Comparison of ENCODE assay signal across 12 cellular contexts in the genomic region with DNA sequence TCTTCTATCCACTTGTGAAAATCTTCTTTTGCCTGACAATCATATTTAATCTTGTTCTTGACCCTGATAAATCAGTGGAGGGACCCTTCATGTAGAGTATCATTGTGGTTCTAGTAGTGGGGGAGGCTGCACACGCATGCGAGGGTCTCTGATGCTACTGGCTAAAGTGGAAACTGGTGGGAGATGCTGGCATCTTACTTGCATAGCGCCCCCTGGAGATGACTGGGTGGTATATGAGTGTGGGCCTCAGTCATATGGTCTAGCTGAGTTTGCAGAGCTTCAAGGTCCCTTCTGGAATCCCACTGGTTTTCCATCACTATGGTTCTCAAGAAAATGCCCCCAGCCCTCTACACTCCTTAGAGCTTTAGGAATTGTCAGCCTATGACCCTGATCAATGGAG.
DNase-seq lines count a peak whose midpoint lies in the region; ATAC-seq and TF ChIP-seq lines count a peak whose summit lies in the region.
"Had no signal": no experiment of that assay in that cellular context is flagged by ENCODE, and none has a peak within 500 bp of the region (broad histone marks: within the 10 kb centered on the region; RNA-seq: fewer than 3 reads in every experiment).

No MANE protein-coding gene starts in this region.

- H3K36me3 ChIP-seq in A673 (ENCODE audit: insufficient read depth, low read length, poor library complexity, severe bottlenecking) (no peaks in the 10 kb centered on the region), SJCRH30 (no peaks in the 10 kb centered on the region; the same call in 1 of the 2 replicates), MG63 (no peaks in the 10 kb centered on the region)

- no TSS peak for BruUV-seq in A673 (replicated peaks; lab: Mats Ljungman, UMichigan)

- H3K9me3 ChIP-seq in A673 (ENCODE audit: low read depth, low read length, poor library complexity, severe bottlenecking): peaks cover 17% of the 10 kb centered on the region
- H3K9me3 ChIP-seq in SJCRH30 (replicated peaks): peaks cover 4% of the 10 kb centered on the region; the same call in 1 of the 2 replicates
- H3K9me3 ChIP-seq in MG63: peaks cover 24% of the 10 kb centered on the region

- intact Hi-C loops in A673 (cut with micrococcal nuclease; ENCODE audit: unreplicated experiment): loop anchor here (10.0 kb wide), 2 partner anchors 233 to 503 kb away; partner anchors contain the start of gene AXIN2

- peak; percentile 69 for TF ChIP-seq CTCF in A673 (conservative IDR thresholded peaks at IDR 0.05; ENCODE audit: low read depth, low read length)
- peak; percentile 26 for TF ChIP-seq CTCF in GM12865 (IDR thresholded peaks at IDR 0.05; ENCODE audit: insufficient read depth, low read depth, low read length, missing control alignments)
- TF ChIP-seq CTCF in epithelial cell of esophagus (IDR thresholded peaks at IDR 0.05; ENCODE audit: insufficient read depth, low read depth, low read length, missing control alignments): no peak

- CTCF ChIA-PET in A673 (lab: Charles Lee): interaction anchor here (0.5 kb wide), 1 partner anchor 275 kb away, joined by 10 read pairs; no protein-coding TSS in a partner anchor

- H3K27me3 ChIP-seq in A673 (replicated peaks; ENCODE audit: insufficient read depth, low read depth, low read length, poor library complexity) (no peaks in the 10 kb centered on the region), SJCRH30 (no peaks in the 10 kb centered on the region), MG63 (no peaks in the 10 kb centered on the region)

- H3K27ac ChIP-seq in A673 (ENCODE audit: low read depth, low read length, poor library complexity, severe bottlenecking) (no peak overlapping the region), SJCRH30 (no peak overlapping the region)
- H3K27ac ChIP-seq: epithelial cell of prostate had no signal

- DNase-seq in A673 (ENCODE audit: low spot score): peak; percentile 48
- peak; percentile 21 for DNase-seq in GM12865 (ENCODE audit: low read depth)
- peak; percentile 13 to 25 for DNase-seq in SJCRH30
- peak; percentile 10 for DNase-seq in epithelial cell of esophagus (ENCODE audit: low read depth)
- DNase-seq in OCI-M2 (lab: John Stamatoyannopoulos, UW; ENCODE audit: unreplicated experiment): no peak
- no peak for DNase-seq in amygdala (lab: John Stamatoyannopoulos, UW)
- no peak for DNase-seq in MG63
- DNase-seq: GF-D8, naive B cell, NCI-H2171 treated with DMSO at 0.1 percent for 48 hours had no signal

- no peaks in the 10 kb centered on the region for H3K4me1 ChIP-seq in A673 (ENCODE audit: insufficient read depth, low read length, poor library complexity, severe bottlenecking)
- no peaks in the 10 kb centered on the region for H3K4me1 ChIP-seq in SJCRH30

- H3K4me3 ChIP-seq in A673 (ENCODE audit: low read depth, low read length, poor library complexity, severe bottlenecking) (no peak overlapping the region), GM12865 (ENCODE audit: low read depth, low read length) (no peak overlapping the region), SJCRH30 (no peak overlapping the region), epithelial cell of esophagus (ENCODE audit: low read length) (no peak overlapping the region), MG63 (no peak overlapping the region)

- POLR2A ChIA-PET in A673 (lab: Charles Lee; ENCODE audit: low non-redundant PET): interaction anchor here (0.6 kb wide), 1 partner anchor 47 kb away, joined by 4 read pairs; no protein-coding TSS in a partner anchor

- ATAC-seq in HG03520 (IDR thresholded peaks at IDR 0.05; ENCODE audit: unreplicated experiment): no peak

Comparison
In these comparisons a context has a peak if more than half of its experiments do, and no peak if none do; other contexts are left out.
1. DNase-seq: peak in A673 (single experiment), GM12865 (single experiment), SJCRH30 (2 of 2) and epithelial cell of esophagus (single experiment); none in OCI-M2 (single experiment), amygdala (0 of 56) and MG63 (single experiment).